In the genomic region with DNA sequence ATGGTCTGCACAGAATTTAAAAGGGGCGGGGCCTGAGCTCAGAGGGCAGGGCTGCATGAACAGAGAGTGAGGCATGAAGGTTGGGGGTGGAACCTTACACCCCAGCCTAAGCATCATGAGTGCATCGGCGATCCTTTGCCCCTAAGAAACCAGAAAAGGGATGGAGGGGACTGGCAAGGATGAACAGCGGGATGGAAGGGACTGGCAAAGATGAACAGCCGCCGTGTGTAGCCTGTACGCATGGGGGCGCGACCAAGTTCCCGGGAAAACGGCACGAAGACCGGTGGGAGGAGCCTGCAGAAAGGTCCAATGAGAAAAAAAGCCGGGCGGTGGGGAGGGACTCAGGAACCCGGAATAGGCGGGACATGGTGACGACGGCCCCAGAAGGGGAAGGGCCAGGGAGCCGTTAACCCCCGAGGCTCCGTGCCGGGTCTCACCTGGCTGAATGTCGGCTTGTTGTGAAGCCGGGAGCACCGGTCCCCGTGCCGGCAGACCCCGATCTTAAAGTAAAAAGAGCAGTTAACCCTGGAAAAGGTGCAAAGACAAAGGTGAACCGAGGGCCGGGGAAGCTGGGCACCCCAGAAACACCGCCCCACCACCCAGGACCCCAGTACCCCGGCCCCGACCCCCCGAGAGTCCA, we compare ENCODE assay signal across 8 cellular contexts. TPM values are rescaled to one million over a fixed set of nuclear protein-coding genes. Genes with fewer than 3 reads are reported as not detected.
DNase-seq lines count a peak whose midpoint lies in the region; ATAC-seq and TF ChIP-seq lines count a peak whose summit lies in the region.

No MANE protein-coding gene starts in this region.

- peaks cover 2% of the 10 kb centered on the region for H3K36me3 Mint-ChIP-seq in activated naive CD4-positive, alpha-beta T cell treated with anti-CD3 and anti-CD28 coated beads, Interleukin-2, amount 50 U/mL, for 24 hours

- H3K27me3 Mint-ChIP-seq in activated naive CD4-positive, alpha-beta T cell treated with anti-CD3 and anti-CD28 coated beads, Interleukin-2, amount 50 U/mL, for 24 hours: no peaks in the 10 kb centered on the region

- TF ChIP-seq EP300 in SK-N-SH (IDR thresholded peaks at IDR 0.05; ENCODE audit: borderline replicate concordance in 1 of 2, low read depth in 1 of 2, low read length in 1 of 2): no peak

- peak; percentile 72 for ATAC-seq in omental fat pad (ENCODE audit: low FRiP score)

- no peaks in the 10 kb centered on the region for H3K9me3 ChIP-seq in SK-N-SH

- no peaks in the 10 kb centered on the region for H3K9me3 Mint-ChIP-seq in activated naive CD4-positive, alpha-beta T cell treated with anti-CD3 and anti-CD28 coated beads, Interleukin-2, amount 50 U/mL, for 24 hours

- H3K4me2 ChIP-seq in SK-N-SH: peak overlapping the region; percentile 77

- peak overlapping the region; percentile 72 for H2AFZ ChIP-seq in SK-N-SH (ENCODE audit: low read depth)

- H3K4me1 ChIP-seq in SK-N-SH (ENCODE audit: control insufficient read depth in 1 of 2, insufficient read depth in 2 of 2, low read depth in 1 of 2, low read length in 1 of 2): peaks cover 12 to 26% of the 10 kb centered on the region in 2 experiments; a peak in 3 of 4 replicates

- WGBS in SK-N-SH (ENCODE audit: low lambda C conversion rate): under 1% methylated on average over 31 of the region's 35 CpGs

- CTCF ChIA-PET in SK-N-SH (lab: Yijun Ruan, JAX): interaction anchor here (0.7 to 2.4 kb wide), 7 partner anchors 9 to 75 kb away, joined by 3 to 11 read pairs (median 4); partner anchors contain the start of gene HSPB6

- TF ChIP-seq CTCF in SK-N-SH (IDR thresholded peaks at IDR 0.05) (peak; percentile 52), omental fat pad (IDR thresholded peaks at IDR 0.05) (no peak)

- H3K27ac Mint-ChIP-seq in activated naive CD4-positive, alpha-beta T cell treated with anti-CD3 and anti-CD28 coated beads, Interleukin-2, amount 50 U/mL, for 24 hours: peak overlapping the region; percentile 97

- H3K4me3 ChIP-seq in SK-N-SH (ENCODE audit: low read depth in 2 of 2, low read length in 1 of 2): peak overlapping the region; percentile 83 to 95

- peak; percentile 92 for DNase-seq in DMS 273 treated with DMSO at 0.1 percent for 48 hours (lab: John Stamatoyannopoulos, UW)
- peak; percentile 97 for DNase-seq in H4 (ENCODE audit: low spot score)
- peak; percentile 91 for DNase-seq in NCI-H1092 treated with DMSO at 0.1 percent for 48 hours (lab: John Stamatoyannopoulos, UW)
- peak; percentile 86 for DNase-seq in SK-N-SH
- DNase-seq in globus pallidus (ENCODE audit: low spot score): peak; percentile 97
- DNase-seq in omental fat pad (ENCODE audit: low spot score): peak; percentile 85

- no peaks in the 10 kb centered on the region for H3K9me2 ChIP-seq in SK-N-SH

- H3K27ac ChIP-seq in SK-N-SH (ENCODE audit: low read depth in 2 of 2, low read length in 1 of 2) (peak overlapping the region; percentile 97 to 98), temporal lobe (ENCODE audit: low read depth, low read length) (peak overlapping the region; percentile 99)

- H3K79me2 ChIP-seq in SK-N-SH (ENCODE audit: insufficient read depth): peaks cover 36% of the 10 kb centered on the region

- peaks cover 3 to 12% of the 10 kb centered on the region in 2 experiments for H3K36me3 ChIP-seq in SK-N-SH (replicated peaks in 1 of 2; ENCODE audit: control insufficient read depth in 1 of 2, insufficient read depth in 2 of 2, low read length in 1 of 2)

- peak overlapping the region; percentile 91 for H3K4me3 Mint-ChIP-seq in activated naive CD4-positive, alpha-beta T cell treated with anti-CD3 and anti-CD28 coated beads, Interleukin-2, amount 50 U/mL, for 24 hours

- H3K4me1 Mint-ChIP-seq in activated naive CD4-positive, alpha-beta T cell treated with anti-CD3 and anti-CD28 coated beads, Interleukin-2, amount 50 U/mL, for 24 hours: peaks cover 70% of the 10 kb centered on the region

- no peaks in the 10 kb centered on the region for H4K20me1 ChIP-seq in SK-N-SH (ENCODE audit: insufficient read depth)

- peak overlapping the region; percentile 90 for H3K9ac ChIP-seq in SK-N-SH

- no peak for TF ChIP-seq RAD21 in SK-N-SH (IDR thresholded peaks at IDR 0.05; ENCODE audit: low read length)

- POLR2A ChIA-PET in SK-N-SH (lab: Yijun Ruan, JAX): interaction anchor here (1.0 to 1.2 kb wide), 3 partner anchors 12 to 20 kb away, joined by 3 to 5 read pairs (median 3); partner anchors contain the start of genes HSPB6 and PROSER3

- no peaks in the 10 kb centered on the region for H3K27me3 ChIP-seq in SK-N-SH (ENCODE audit: insufficient read depth)

- peaks cover 22% of the 10 kb centered on the region for H3F3A ChIP-seq in SK-N-SH (replicated peaks; ENCODE audit: insufficient read depth)

TF ChIP-seq in SK-N-SH, 30 proteins besides CTCF, POLR2A, EP300 and RAD21 (continues in another document):
- TF ChIP-seq FOSL2 (IDR thresholded peaks at IDR 0.05; ENCODE audit: borderline replicate concordance, low read depth): no peak
- TF ChIP-seq RXRA (IDR thresholded peaks at IDR 0.05; ENCODE audit: borderline replicate concordance, low read depth): no peak
- TF ChIP-seq RFX5 (IDR thresholded peaks at IDR 0.05; ENCODE audit: low read length): peak; percentile 47; the same call in 1 of the 2 replicates
- peak; percentile 53; the same call in 1 of the 2 replicates for TF ChIP-seq POLR2AphosphoS5 (IDR thresholded peaks at IDR 0.05; ENCODE audit: low read depth, low read length)
- TF ChIP-seq SMC3 (IDR thresholded peaks at IDR 0.05; ENCODE audit: low read depth, low read length): peak; percentile 29; the same call in 1 of the 2 replicates
- no peak for TF ChIP-seq JUND (IDR thresholded peaks at IDR 0.05)
- TF ChIP-seq MXI1 (IDR thresholded peaks at IDR 0.05; ENCODE audit: low read depth, low read length): peak; percentile 83
- TF ChIP-seq MEF2A (IDR thresholded peaks at IDR 0.05; ENCODE audit: borderline replicate concordance, low read depth): no peak
- TF ChIP-seq, protein P1, sequence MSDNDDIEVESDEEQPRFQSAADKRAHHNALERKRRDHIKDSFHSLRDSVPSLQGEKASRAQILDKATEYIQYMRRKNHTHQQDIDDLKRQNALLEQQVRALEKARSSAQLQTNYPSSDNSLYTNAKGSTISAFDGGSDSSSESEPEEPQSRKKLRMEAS (IDR thresholded peaks at IDR 0.05; ENCODE audit: low read depth): peak; percentile 87
- TF ChIP-seq CHD2 (IDR thresholded peaks at IDR 0.05; ENCODE audit: low read length, partially characterized antibody): no peak
- TF ChIP-seq TEAD4 (IDR thresholded peaks at IDR 0.05; ENCODE audit: borderline replicate concordance, insufficient read depth): no peak
- TF ChIP-seq ELF1 (IDR thresholded peaks at IDR 0.05): peak; percentile 65
- no peak for TF ChIP-seq PBX3 (IDR thresholded peaks at IDR 0.05)
- TF ChIP-seq NRF1 (IDR thresholded peaks at IDR 0.05; ENCODE audit: low read depth, low read length): no peak
- no peak for TF ChIP-seq YY1 (IDR thresholded peaks at IDR 0.05; ENCODE audit: low read depth)

RNA-seq across cellular contexts. Expression of gene U2AF1L4, which starts 0.4 kb away (rescaled TPM):
- total RNA-seq in H4 (2014; rRNA removed; shearing (Covaris generic)): 25.2 and 27.5 TPM in 2 replicates
- 25.9 and 29.4 TPM in 2 replicates for polyA plus RNA-seq in SK-N-SH (2012; rRNA removed)
- polyA plus RNA-seq in SK-N-SH (2012; cell fraction: cytosol; rRNA removed): 14.9 and 16.6 TPM in 2 replicates
- polyA plus RNA-seq in SK-N-SH (2012; cell fraction: nucleus; rRNA removed): 109 and 119 TPM in 2 replicates
- total RNA-seq in omental fat pad: 10 to 100 TPM; 18.4 to 23.8 (median 22.9) TPM
- total RNA-seq in temporal lobe: 3.4 TPM

RNA-seq across cellular contexts. Expression of gene PSENEN, which starts 0.6 kb away (rescaled TPM):
- 91.4 and 100 TPM in 2 replicates for total RNA-seq in H4 (2014; rRNA removed; shearing (Covaris generic))
- 66.3 and 99.2 TPM in 2 replicates for polyA plus RNA-seq in SK-N-SH (2012; rRNA removed)
- polyA plus RNA-seq in SK-N-SH (2012; cell fraction: cytosol; rRNA removed): 61.7 and 73.5 TPM in 2 replicates
- polyA plus RNA-seq in SK-N-SH (2012; cell fraction: nucleus; rRNA removed): 29.1 and 42.7 TPM in 2 replicates
- total RNA-seq in omental fat pad: 10 to 100 TPM; 28.1 to 58.6 (median 37.9) TPM
- total RNA-seq in temporal lobe: 9.8 TPM

RNA-seq across cellular contexts. Expression of gene IGFLR1, which starts 2.6 kb away (rescaled TPM):
- total RNA-seq in H4 (2014; rRNA removed; shearing (Covaris generic)): 6.2 and 31.2 TPM in 2 replicates
- 5.1 and 5.6 TPM in 2 replicates for polyA plus RNA-seq in SK-N-SH (2012; rRNA removed)
- 2.2 and 5.0 TPM in 2 replicates for polyA plus RNA-seq in SK-N-SH (2012; cell fraction: cytosol; rRNA removed)
- polyA plus RNA-seq in SK-N-SH (2012; cell fraction: nucleus; rRNA removed): 7.2 and 14.5 TPM in 2 replicates
- total RNA-seq in omental fat pad (10 to 100 TPM in 2 of 4 donors, 1 to 10 TPM in 2; 5.8 to 14.8 (median 10.1) TPM), temporal lobe (0.49 TPM)

RNA-seq across cellular contexts. Expression of gene LIN37, which starts 3.6 kb away (rescaled TPM):
- total RNA-seq in H4 (2014; rRNA removed; shearing (Covaris generic)): 11.5 and 15.5 TPM in 2 replicates
- 21.1 and 25.2 TPM in 2 replicates for polyA plus RNA-seq in SK-N-SH (2012; rRNA removed)
- 7.1 and 11.0 TPM in 2 replicates for polyA plus RNA-seq in SK-N-SH (2012; cell fraction: cytosol; rRNA removed)
- polyA plus RNA-seq in SK-N-SH (2012; cell fraction: nucleus; rRNA removed): 68.2 and 85.3 TPM in 2 replicates
- total RNA-seq in omental fat pad (10 to 100 TPM; 11.3 to 18.3 (median 15.6) TPM), temporal lobe (5.7 TPM)

RNA-seq across cellular contexts. Expression of gene HSPB6, which starts 12.0 kb away (rescaled TPM):
- total RNA-seq in H4 (2014; rRNA removed; shearing (Covaris generic)): not detected in 2 replicates
- 0.10 and 0.43 TPM in 2 replicates for polyA plus RNA-seq in SK-N-SH (2012; rRNA removed)
- polyA plus RNA-seq in SK-N-SH (2012; cell fraction: cytosol; rRNA removed): 0.10 and 0.21 TPM in 2 replicates
- polyA plus RNA-seq in SK-N-SH (2012; cell fraction: nucleus; rRNA removed): 0.12 and 0.14 TPM in 2 replicates
- total RNA-seq in omental fat pad (100 to 1,000 TPM; 107 to 203 (median 128) TPM), temporal lobe (0.25 TPM)

Comparison
In these comparisons a context has a peak if more than half of its experiments do, and no peak if none do; other contexts are left out.
1. Peak in every context shown above with its lines: DNase-seq, ATAC-seq, H3K4me3 ChIP-seq and H3K27ac ChIP-seq.